In the genomic region with DNA sequence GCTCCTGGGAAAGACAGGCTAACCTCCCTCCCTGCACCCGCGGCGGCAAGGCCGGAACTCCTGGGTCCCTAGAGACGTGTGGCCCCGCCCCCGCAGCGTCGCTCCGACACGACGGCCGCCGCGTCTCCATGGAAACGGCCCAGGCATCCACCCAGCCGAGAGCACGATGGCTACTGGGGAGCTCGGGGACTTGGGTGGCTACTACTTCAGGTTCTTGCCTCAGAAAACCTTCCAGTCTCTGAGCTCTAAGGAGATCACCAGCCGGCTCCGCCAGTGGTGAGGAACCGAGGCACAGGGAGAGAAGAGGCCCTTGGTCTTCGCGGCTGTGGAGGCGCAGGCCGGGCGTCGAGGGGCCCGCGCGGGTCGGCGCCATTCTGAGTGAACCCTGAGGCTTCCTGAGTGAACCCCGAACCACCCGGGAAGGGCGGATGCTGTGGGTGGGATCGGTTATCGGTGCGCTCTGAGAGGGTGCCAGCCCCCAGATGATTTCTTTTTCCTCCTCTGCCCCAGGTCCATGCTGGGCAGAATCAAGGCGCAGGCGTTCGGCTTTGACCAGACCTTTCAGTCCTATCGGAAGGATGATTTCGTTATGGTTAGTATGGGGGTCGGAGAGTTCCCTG, we compare ENCODE assay signal across 8 cellular contexts. TPM values are rescaled to one million over a fixed set of nuclear protein-coding genes. Genes with fewer than 3 reads are reported as not detected.
DNase-seq lines count a peak whose midpoint lies in the region; ATAC-seq, FAIRE-seq and TF ChIP-seq lines count a peak whose summit lies in the region.

A gene (plus strand): TSS at position 133 of the 620 bp plus-strand sequence. CDS start 34 bp downstream, at position 167.

- H3K36me3 ChIP-seq in MM.1S (replicated peaks; ENCODE audit: insufficient read depth, low read length) (no peaks in the 10 kb centered on the region), keratinocyte (ENCODE audit: control insufficient read depth in 2 of 2, extremely low read depth in 1 of 2, insufficient read depth in 2 of 2, low read length in 2 of 2) (no peaks in the 10 kb centered on the region), small intestine (ENCODE audit: control insufficient read depth in 2 of 2, insufficient read depth in 2 of 2, low read length in 2 of 2) (no peaks in the 10 kb centered on the region)

- H3K27me3 Mint-ChIP-seq in WTC11 (ENCODE audit: low read depth), result peaks cover 16% of the 10 kb centered on the region
- H3K27me3 Mint-ChIP-seq in central memory CD8-positive, alpha-beta T cell, result peaks cover 54% of the 10 kb centered on the region

- H3K4me1 Mint-ChIP-seq in WTC11, result peaks cover 14% of the 10 kb centered on the region
- H3K4me1 Mint-ChIP-seq in central memory CD8-positive, alpha-beta T cell, result peaks cover 5% of the 10 kb centered on the region

- H3K27ac Mint-ChIP-seq in WTC11, result no peak within 1 kb of the TSS
- no peak within 1 kb of the TSS for H3K27ac Mint-ChIP-seq in central memory CD8-positive, alpha-beta T cell (ENCODE audit: low read depth)

- no peaks in the 10 kb centered on the region for H3K4me1 ChIP-seq in MM.1S (ENCODE audit: low read length)
- H3K4me1 ChIP-seq in keratinocyte (ENCODE audit: control insufficient read depth, extremely low read depth, insufficient read depth, low read length), result peaks cover 15% of the 10 kb centered on the region
- no peaks in the 10 kb centered on the region for H3K4me1 ChIP-seq in small intestine (ENCODE audit: control insufficient read depth in 2 of 2, insufficient read depth in 1 of 2, low read depth in 1 of 2, low read length in 1 of 2)

- H3K4me3 Mint-ChIP-seq in WTC11, result peak within 1 kb of the TSS; percentile 75
- H3K4me3 Mint-ChIP-seq in central memory CD8-positive, alpha-beta T cell, result peak within 1 kb of the TSS; percentile 66

- WGBS in small intestine, 3 donors, result 1 to 3% (median 3%) methylated on average over 44 to 45 of the region's 45 CpGs

- no peaks in the 10 kb centered on the region for H3K9me1 ChIP-seq in keratinocyte (ENCODE audit: control insufficient read depth, extremely low read depth, insufficient read depth, low read length)

- peak within 1 kb of the TSS; percentile 50 for H3K4me3 ChIP-seq in MM.1S (ENCODE audit: low read length)
- H3K4me3 ChIP-seq in keratinocyte (ENCODE audit: control insufficient read depth in 2 of 3, extremely low read depth in 1 of 3, insufficient read depth in 2 of 3, low read depth in 1 of 3, low read length in 3 of 3), result peak within 1 kb of the TSS; percentile 35 to 73 (median 72)
- peak within 1 kb of the TSS in 1 of 2 donors; percentile 15 for H3K4me3 ChIP-seq in small intestine (ENCODE audit: low read depth in 1 of 2, low read length in 2 of 2)

- H4K20me1 ChIP-seq in MM.1S (ENCODE audit: insufficient read depth, low read length) (no peaks in the 10 kb centered on the region), keratinocyte (ENCODE audit: control insufficient read depth, extremely low read depth, insufficient read depth, low read length) (no peaks in the 10 kb centered on the region)

- H3K9ac ChIP-seq in MM.1S (ENCODE audit: low read length), result no peak within 1 kb of the TSS; the same call in 1 of the 2 replicates
- H3K9ac ChIP-seq in keratinocyte (ENCODE audit: control insufficient read depth, extremely low read depth, insufficient read depth, low read length), result peak within 1 kb of the TSS; percentile 70

- H3K9me3 ChIP-seq in MM.1S (replicated peaks; ENCODE audit: insufficient read depth, low read length) (no peaks in the 10 kb centered on the region), keratinocyte (ENCODE audit: control insufficient read depth, low read depth, low read length) (no peaks in the 10 kb centered on the region), small intestine (ENCODE audit: control insufficient read depth, low read depth) (no peaks in the 10 kb centered on the region)

- H3K27ac ChIP-seq in MM.1S (ENCODE audit: low read length) (no peak within 1 kb of the TSS), keratinocyte (ENCODE audit: control insufficient read depth, insufficient read depth, low read length) (peak within 1 kb of the TSS; percentile 36), small intestine (ENCODE audit: low read depth in 1 of 2, low read length in 1 of 2) (no peak within 1 kb of the TSS)

- H3K4me2 ChIP-seq in MM.1S (ENCODE audit: low read depth, low read length), result peak within 1 kb of the TSS; percentile 69; the same call in 1 of the 2 replicates
- H3K4me2 ChIP-seq in keratinocyte (ENCODE audit: control insufficient read depth, extremely low read depth, insufficient read depth, low read depth, low read length), result peak within 1 kb of the TSS; percentile 97

- H3K79me2 ChIP-seq in MM.1S (ENCODE audit: low read length) (no peaks in the 10 kb centered on the region), keratinocyte (ENCODE audit: control insufficient read depth, insufficient read depth, low read length) (no peaks in the 10 kb centered on the region)

- POLR2A ChIA-PET in WTC11 (lab: Charles Lee), result interaction anchor here (0.6 to 0.9 kb wide), 2 partner anchors 64 to 565 kb away, joined by 3 to 4 read pairs; no protein-coding TSS in a partner anchor

- CTCF ChIA-PET in WTC11 (lab: Charles Lee), result interaction anchor here (0.6 to 1.2 kb wide), 3 partner anchors 40 to 221 kb away, joined by 3 to 8 read pairs (median 5); no protein-coding TSS in a partner anchor

- peak; percentile 61 for DNase-seq in MM.1S
- peak; percentile 81 for DNase-seq in WTC11 (ENCODE audit: low spot score)
- DNase-seq in central memory CD8-positive, alpha-beta T cell (ENCODE audit: low spot score in 2 of 2), result no peak
- DNase-seq in keratinocyte (ENCODE audit: low read depth, low spot score), result no peak
- DNase-seq in small intestine, result peak; percentile 63

- no peaks in the 10 kb centered on the region for H3K9me3 Mint-ChIP-seq in WTC11
- no peaks in the 10 kb centered on the region for H3K9me3 Mint-ChIP-seq in central memory CD8-positive, alpha-beta T cell

- no peaks in the 10 kb centered on the region for H3K27me3 ChIP-seq in MM.1S (replicated peaks; ENCODE audit: insufficient read depth, low read length)
- no peaks in the 10 kb centered on the region for H3K27me3 ChIP-seq in keratinocyte (ENCODE audit: control insufficient read depth, extremely low read depth, insufficient read depth, low read length)
- H3K27me3 ChIP-seq in small intestine (ENCODE audit: control insufficient read depth in 2 of 2, insufficient read depth in 2 of 2, low read length in 2 of 2), result peaks cover 0 to 5% of the 10 kb centered on the region in 2 donors

- H3F3A ChIP-seq in MM.1S (ENCODE audit: insufficient read depth, low read length), result no peaks in the 10 kb centered on the region

- FAIRE-seq in keratinocyte (lab: Jason Lieb, UNC) (no peak), small intestine (lab: Jason Lieb, UNC) (no peak)

- H3K9me2 ChIP-seq in MM.1S (replicated peaks; ENCODE audit: insufficient read depth, low read length), result no peaks in the 10 kb centered on the region

- H3K36me3 Mint-ChIP-seq in WTC11, result no peaks in the 10 kb centered on the region
- H3K36me3 Mint-ChIP-seq in central memory CD8-positive, alpha-beta T cell (ENCODE audit: insufficient read depth), result peaks cover 4% of the 10 kb centered on the region

- no peak for TF ChIP-seq CTCF in MM.1S (IDR thresholded peaks at IDR 0.05; ENCODE audit: low read length)
- no peak for TF ChIP-seq CTCF in WTC11 (IDR thresholded peaks at IDR 0.05)
- no peak for TF ChIP-seq CTCF in keratinocyte (optimal IDR thresholded peaks at IDR 0.05 in 1 of 3, IDR thresholded peaks at IDR 0.05 in 1 of 3, conservative IDR thresholded peaks at IDR 0.05 in 1 of 3; ENCODE audit: extremely low read depth in 1 of 3, insufficient read depth in 2 of 3, low read length in 3 of 3)

- ATAC-seq in GM18499 (IDR thresholded peaks at IDR 0.05; ENCODE audit: insufficient read depth, unreplicated experiment) (peak; percentile 51), WTC11 (peak; percentile 89), HG03039 (IDR thresholded peaks at IDR 0.05; ENCODE audit: unreplicated experiment) (no peak), GM19328 (IDR thresholded peaks at IDR 0.05; ENCODE audit: unreplicated experiment) (no peak)
- peak; percentile 43 for ATAC-seq in central memory CD8-positive, alpha-beta T cell (replicated peaks; ENCODE audit: extremely low read depth, poor library complexity, severe bottlenecking)

- dilution Hi-C loops in keratinocyte (cut with MboI; ENCODE audit: extremely low pct_ligation_motif_present, low sequenced_read_pairs), result no loop called here

- peak within 1 kb of the TSS; percentile 71 for H2AFZ ChIP-seq in MM.1S (ENCODE audit: low read length)
- H2AFZ ChIP-seq in keratinocyte (ENCODE audit: control insufficient read depth, low read length), result peak within 1 kb of the TSS; percentile 94

TF ChIP-seq in WTC11, 78 proteins besides CTCF, POLR2A, EP300 and RAD21 (continues in another document):
- no peak for TF ChIP-seq SMAD3 (CRISPR knock-in tag; IDR thresholded peaks at IDR 0.05; ENCODE audit: borderline replicate concordance)
- TF ChIP-seq ZNF138 (CRISPR knock-in tag; conservative IDR thresholded peaks at IDR 0.05), result peak; percentile 74; the same call in 1 of the 2 replicates

RNA-seq across cellular contexts. Expression of the gene that starts here (rescaled TPM):
- 1.1 to 2.2 TPM (median 1.9 TPM) in 3 replicates for total RNA-seq in WTC11 (2021)
- polyA plus RNA-seq in keratinocyte (2.1 to 2.6 TPM (median 2.2 TPM) in 3 replicates), small intestine (1 to 10 TPM in 1 of 3 donors, under 1 TPM in 1, not detected in 1; 0.63 to 2.5 TPM)
- polyA plus RNA-seq in keratinocyte (2011; ENCODE audit: low read depth), result 1.2 TPM
- 1.6 and 3.5 TPM in 2 replicates for polyA plus RNA-seq in keratinocyte (2011; cell fraction: cytosol; rRNA removed)
- polyA plus RNA-seq in keratinocyte (2011; cell fraction: nucleus; rRNA removed), result 1.5 and 3.3 TPM in 2 replicates
- polyA plus RNA-seq in keratinocyte (2012; ENCODE audit: low replicate concordance), result 1.8 and 2.2 TPM in 2 replicates
- 0.61 TPM in 1 of 3 replicates, not detected in the others for polyA minus RNA-seq in keratinocyte
- not detected for polyA minus RNA-seq in keratinocyte (2011; cell fraction: cytosol; rRNA and poly(A)+ RNA removed)
- 0.21 TPM in 1 of 2 replicates, not detected in the other for polyA minus RNA-seq in keratinocyte (2011; cell fraction: nucleus; rRNA and poly(A)+ RNA removed)

Comparison
In these comparisons a context has a peak if more than half of its experiments do, and no peak if none do; other contexts are left out.
1. ATAC-seq: peak in GM18499 (single experiment), WTC11 (single experiment) and central memory CD8-positive, alpha-beta T cell (single experiment); none in HG03039 (single experiment) and GM19328 (single experiment).
2. DNase-seq: peak in MM.1S (single experiment), WTC11 (single experiment) and small intestine (single experiment); none in central memory CD8-positive, alpha-beta T cell (0 of 2) and keratinocyte (single experiment).